In genomic region chr6:78599526-78599925, GRCh38 we compare ENCODE assay signal across 21 cellular contexts.
DNase-seq lines count a peak whose midpoint lies in the region; ATAC-seq and TF ChIP-seq lines count a peak whose summit lies in the region.
"Had no signal": no experiment of that assay in that cellular context is flagged by ENCODE, and none has a peak within 500 bp of the region (broad histone marks: within the 10 kb centered on the region; RNA-seq: fewer than 3 reads in every experiment).

No MANE protein-coding gene starts in this region.

- DNase-seq in left ventricle myocardium inferior (no peak), Right ventricle myocardium inferior (ENCODE audit: missing footprints) (no peak), RWPE2 (ENCODE audit: low spot score) (no peak), fibroblast of mammary gland (ENCODE audit: low read depth) (peak; percentile 27), NCI-H128 (lab: John Stamatoyannopoulos, UW; ENCODE audit: unreplicated experiment) (no peak), GDM1 (lab: John Stamatoyannopoulos, UW) (no peak)
- no peak for DNase-seq in activated T-cell treated with anti-CD3 and anti-CD28 coated beads, Interleukin-2, amount 50 U/mL, for 72 hours
- DNase-seq: activated CD4-positive, alpha-beta T cell treated with anti-CD3 and anti-CD28 coated beads for 36 hours; activated naive CD8-positive, alpha-beta T cell treated with anti-CD3 and anti-CD28 coated beads, Interleukin-2, amount 10 ng/mL, durations not matched to agents 7 days and 5 days; DMS 273 treated with DMSO at 0.1 percent for 48 hours; GF-D8; hippocampal formation; NCI-H1092 treated with DMSO at 0.1 percent for 48 hours; NCI-H2081 treated with DMSO at 0.1 percent for 48 hours; retina; upper lobe of right lung had no signal

- H3K27me3 Mint-ChIP-seq in activated T-cell treated with anti-CD3 and anti-CD28 coated beads, Interleukin-2, amount 50 U/mL, for 72 hours (ENCODE audit: low read depth): no peaks in the 10 kb centered on the region
- H3K27me3 Mint-ChIP-seq: activated CD4-positive, alpha-beta T cell treated with anti-CD3 and anti-CD28 coated beads for 36 hours; activated naive CD8-positive, alpha-beta T cell treated with anti-CD3 and anti-CD28 coated beads, Interleukin-2, amount 10 ng/mL, durations not matched to agents 7 days and 5 days had no signal

- no peak for ATAC-seq in Right ventricle myocardium inferior
- ATAC-seq in RWPE2 (ENCODE audit: low read depth): no peak
- ATAC-seq in GM18868 (IDR thresholded peaks at IDR 0.05; ENCODE audit: unreplicated experiment): no peak
- no peak for ATAC-seq in activated T-cell treated with anti-CD3 and anti-CD28 coated beads, Interleukin-2, amount 50 U/mL, for 72 hours (replicated peaks in 1 of 2)
- ATAC-seq: activated CD4-positive, alpha-beta T cell treated with anti-CD3 and anti-CD28 coated beads for 36 hours; upper lobe of right lung had no signal

- H3K27me3 ChIP-seq in left ventricle myocardium inferior (ENCODE audit: low read depth) (no peaks in the 10 kb centered on the region), RWPE2 (ENCODE audit: insufficient read depth, poor library complexity, severe bottlenecking) (no peaks in the 10 kb centered on the region)
- H3K27me3 ChIP-seq: foreskin keratinocyte, upper lobe of right lung had no signal

- H3K9me3 ChIP-seq in left ventricle myocardium inferior (replicated peaks) (no peaks in the 10 kb centered on the region), RWPE2 (ENCODE audit: severe bottlenecking) (no peaks in the 10 kb centered on the region)
- H3K9me3 ChIP-seq: upper lobe of right lung had no signal

- H3K4me3 ChIP-seq in left ventricle myocardium inferior: no peak overlapping the region
- H3K4me3 ChIP-seq in RWPE2 (ENCODE audit: severe bottlenecking): no peak overlapping the region
- H3K4me3 ChIP-seq in fibroblast of mammary gland (ENCODE audit: control insufficient read depth, low read depth, low read length): no peak overlapping the region
- H3K4me3 ChIP-seq: coronary artery, lung, upper lobe of right lung had no signal

- H3K4me3 Mint-ChIP-seq in activated T-cell treated with anti-CD3 and anti-CD28 coated beads, Interleukin-2, amount 50 U/mL, for 72 hours: no peak overlapping the region
- H3K4me3 Mint-ChIP-seq: activated CD4-positive, alpha-beta T cell treated with anti-CD3 and anti-CD28 coated beads for 36 hours; activated naive CD8-positive, alpha-beta T cell treated with anti-CD3 and anti-CD28 coated beads, Interleukin-2, amount 10 ng/mL, durations not matched to agents 7 days and 5 days; brain had no signal

- intact Hi-C loops in left ventricle myocardium inferior (cut with micrococcal nuclease): no loop called here
- intact Hi-C loops in Right ventricle myocardium inferior (cut with DNase I): no loop called here

- no peak for TF ChIP-seq CTCF in left ventricle myocardium inferior (IDR thresholded peaks at IDR 0.05; ENCODE audit: borderline replicate concordance)
- TF ChIP-seq CTCF in RWPE2 (IDR thresholded peaks at IDR 0.05; ENCODE audit: poor library complexity, severe bottlenecking): no peak
- no peak for TF ChIP-seq CTCF in fibroblast of mammary gland (conservative IDR thresholded peaks at IDR 0.05; ENCODE audit: control insufficient read depth, insufficient read depth, low read depth, low read length)

- peak overlapping the region; percentile 34 for H3K27ac ChIP-seq in left ventricle myocardium inferior (replicated peaks)
- H3K27ac ChIP-seq in RWPE2 (ENCODE audit: poor library complexity, severe bottlenecking): peak overlapping the region; percentile 99
- H3K27ac ChIP-seq: coronary artery, foreskin keratinocyte, upper lobe of right lung had no signal

- no peaks in the 10 kb centered on the region for H3K36me3 Mint-ChIP-seq in activated T-cell treated with anti-CD3 and anti-CD28 coated beads, Interleukin-2, amount 50 U/mL, for 72 hours (ENCODE audit: insufficient read depth in 2 of 2)
- H3K36me3 Mint-ChIP-seq: activated naive CD8-positive, alpha-beta T cell treated with anti-CD3 and anti-CD28 coated beads, Interleukin-2, amount 10 ng/mL, durations not matched to agents 7 days and 5 days; brain had no signal

- H3K36me3 ChIP-seq in left ventricle myocardium inferior (no peaks in the 10 kb centered on the region), RWPE2 (ENCODE audit: low read depth) (no peaks in the 10 kb centered on the region)
- H3K36me3 ChIP-seq: upper lobe of right lung had no signal

- H3K27ac Mint-ChIP-seq in activated T-cell treated with anti-CD3 and anti-CD28 coated beads, Interleukin-2, amount 50 U/mL, for 72 hours: no peak overlapping the region
- H3K27ac Mint-ChIP-seq: activated CD4-positive, alpha-beta T cell treated with anti-CD3 and anti-CD28 coated beads for 36 hours; activated naive CD8-positive, alpha-beta T cell treated with anti-CD3 and anti-CD28 coated beads, Interleukin-2, amount 10 ng/mL, durations not matched to agents 7 days and 5 days; brain had no signal

- no peaks in the 10 kb centered on the region for H3K4me1 ChIP-seq in left ventricle myocardium inferior
- peaks cover 24% of the 10 kb centered on the region for H3K4me1 ChIP-seq in RWPE2 (ENCODE audit: insufficient read depth, poor library complexity, severe bottlenecking)
- H3K4me1 ChIP-seq: upper lobe of right lung had no signal

- H3K9me3 Mint-ChIP-seq in activated T-cell treated with anti-CD3 and anti-CD28 coated beads, Interleukin-2, amount 50 U/mL, for 72 hours: peaks cover 3 to 6% of the 10 kb centered on the region in 2 donors
- H3K9me3 Mint-ChIP-seq: activated naive CD8-positive, alpha-beta T cell treated with anti-CD3 and anti-CD28 coated beads, Interleukin-2, amount 10 ng/mL, durations not matched to agents 7 days and 5 days; brain had no signal

- no peaks in the 10 kb centered on the region for H3K4me1 Mint-ChIP-seq in activated T-cell treated with anti-CD3 and anti-CD28 coated beads, Interleukin-2, amount 50 U/mL, for 72 hours (ENCODE audit: low read depth)
- H3K4me1 Mint-ChIP-seq: activated CD4-positive, alpha-beta T cell treated with anti-CD3 and anti-CD28 coated beads for 36 hours; activated naive CD8-positive, alpha-beta T cell treated with anti-CD3 and anti-CD28 coated beads, Interleukin-2, amount 10 ng/mL, durations not matched to agents 7 days and 5 days; brain had no signal
